In the genomic region with DNA sequence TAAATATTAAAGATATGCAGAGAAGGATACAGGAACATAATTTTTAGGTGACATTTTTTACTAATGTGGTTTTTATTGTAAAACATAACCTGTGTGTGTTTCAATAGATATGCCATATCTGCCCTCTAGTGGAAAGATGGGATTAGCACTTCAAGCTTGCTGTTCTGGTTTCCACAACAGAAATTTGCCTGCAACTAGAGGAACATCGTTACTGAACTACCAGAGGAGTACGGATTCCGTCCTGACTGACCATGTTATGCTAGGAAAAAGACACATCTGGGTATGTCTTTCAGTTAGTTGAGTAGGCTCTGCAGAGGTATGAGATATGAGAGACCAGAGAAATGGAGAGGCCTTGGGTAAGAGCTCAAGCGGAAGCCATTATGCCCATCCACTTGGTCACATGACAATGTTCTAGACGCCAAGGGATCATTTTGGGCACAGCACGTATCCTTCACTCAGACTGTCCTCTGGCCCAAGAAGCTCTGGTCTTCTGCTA, we compare ENCODE assay signal across 8 cellular contexts.
DNase-seq lines count a peak whose midpoint lies in the region; ATAC-seq, FAIRE-seq and TF ChIP-seq lines count a peak whose summit lies in the region.

No MANE protein-coding gene starts in this region.

- H3K27me3 ChIP-seq in SU-DHL-6 (ENCODE audit: low read length), result no peaks in the 10 kb centered on the region

- H3K9me2 ChIP-seq in SU-DHL-6 (replicated peaks; ENCODE audit: insufficient read depth, low read length), result no peaks in the 10 kb centered on the region

- H3K36me3 ChIP-seq in SU-DHL-6 (ENCODE audit: low read length), result no peaks in the 10 kb centered on the region

- H3F3A ChIP-seq in SU-DHL-6 (ENCODE audit: insufficient read depth), result no peaks in the 10 kb centered on the region

- H3K4me3 ChIP-seq in SU-DHL-6 (ENCODE audit: insufficient read depth, low read length, poor library complexity, severe bottlenecking), result no peak overlapping the region

- ATAC-seq in HG02852 (IDR thresholded peaks at IDR 0.05; ENCODE audit: unreplicated experiment), result peak; percentile 94

- no peaks in the 10 kb centered on the region for H3K9me3 ChIP-seq in SU-DHL-6 (ENCODE audit: insufficient read depth, low read length)

- H3K79me2 ChIP-seq in SU-DHL-6 (ENCODE audit: insufficient read depth, low read length), result no peaks in the 10 kb centered on the region

- no peak overlapping the region for H3K27ac ChIP-seq in SU-DHL-6 (ENCODE audit: low read depth, low read length)

- H2AFZ ChIP-seq in SU-DHL-6 (ENCODE audit: low read depth, low read length, severe bottlenecking), result peak overlapping the region; percentile 77

- no peak overlapping the region for H3K4me2 ChIP-seq in SU-DHL-6 (ENCODE audit: low read depth, low read length, poor library complexity, severe bottlenecking)

- H4K20me1 ChIP-seq in SU-DHL-6 (ENCODE audit: low read depth, low read length), result no peaks in the 10 kb centered on the region

- peak; percentile 97 for TF ChIP-seq CTCF in SU-DHL-6 (IDR thresholded peaks at IDR 0.05; ENCODE audit: insufficient read depth, low read length, poor library complexity, severe bottlenecking)

- DNase-seq in CD1c-positive myeloid dendritic cell (ENCODE audit: extremely low spot score) (peak; percentile 39), GM18507 (ENCODE audit: extremely low spot score, insufficient read length, low read depth) (peak; percentile 12), NCI-H1105 (lab: John Stamatoyannopoulos, UW) (peak; percentile 74), epidermal melanocyte (ENCODE audit: insufficient read length, low spot score) (peak; percentile 25), myocyte (ENCODE audit: low read depth) (peak; percentile 71), NCI-H226 (no peak)

- FAIRE-seq in GM18507 (lab: Jason Lieb, UNC), result peak; percentile 85

- no peak overlapping the region for H3K9ac ChIP-seq in SU-DHL-6 (ENCODE audit: low read length)
